Comparison of ENCODE assay signal across 8 cellular contexts in the genomic region with DNA sequence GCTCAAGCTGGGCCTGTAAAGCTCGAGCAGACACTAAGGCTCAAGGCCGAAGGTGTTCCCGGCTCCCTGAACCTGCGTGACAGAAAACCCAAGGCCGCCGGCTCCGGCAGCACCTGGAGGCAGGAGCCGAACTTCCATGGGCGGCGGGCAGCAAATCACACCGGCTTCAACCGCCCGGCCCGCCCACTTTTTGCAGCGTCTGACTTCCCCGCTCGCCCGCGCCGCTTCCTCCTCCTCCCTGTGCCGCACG. TPM values are rescaled to one million over a fixed set of nuclear protein-coding genes. Genes with fewer than 3 reads are reported as not detected.
DNase-seq lines count a peak whose midpoint lies in the region; ATAC-seq and TF ChIP-seq lines count a peak whose summit lies in the region.

No MANE protein-coding gene starts in this region.

- H3K4me2 ChIP-seq in GM23338 (peak overlapping the region; percentile 84), Loucy (ENCODE audit: low read depth, low read length, poor library complexity, severe bottlenecking) (peak overlapping the region; percentile 97)

- no CpG with 5 or more reads among the region's 22 CpGs for WGBS in suprapubic skin

- peaks cover 2% of the 10 kb centered on the region; the same call in 1 of the 3 replicates for H3K36me3 Mint-ChIP-seq in GM23338 (ENCODE audit: low read depth)

- peaks cover 33% of the 10 kb centered on the region for H3K79me2 ChIP-seq in GM23338 (replicated peaks; ENCODE audit: insufficient read depth)
- H3K79me2 ChIP-seq in Loucy (ENCODE audit: insufficient read depth, low read length): peaks cover 47% of the 10 kb centered on the region

- peaks cover 27% of the 10 kb centered on the region for H3K4me1 ChIP-seq in GM23338 (ENCODE audit: insufficient read depth)
- peaks cover 22% of the 10 kb centered on the region for H3K4me1 ChIP-seq in Loucy (ENCODE audit: insufficient read depth, low read length, poor library complexity, severe bottlenecking)
- H3K4me1 ChIP-seq in RWPE2 (ENCODE audit: insufficient read depth, poor library complexity, severe bottlenecking): peaks cover 20% of the 10 kb centered on the region
- peaks cover 21% of the 10 kb centered on the region for H3K4me1 ChIP-seq in suprapubic skin

- H3K9me3 ChIP-seq in Loucy (ENCODE audit: insufficient read depth, low read depth, low read length) (no peaks in the 10 kb centered on the region), RWPE2 (ENCODE audit: severe bottlenecking) (no peaks in the 10 kb centered on the region), suprapubic skin (no peaks in the 10 kb centered on the region)

- peaks cover 24% of the 10 kb centered on the region for H3K4me1 Mint-ChIP-seq in GM23338

- H4K20me1 ChIP-seq in GM23338 (replicated peaks; ENCODE audit: insufficient read depth): peaks cover 32% of the 10 kb centered on the region
- peaks cover 28% of the 10 kb centered on the region for H4K20me1 ChIP-seq in Loucy (ENCODE audit: insufficient read depth, low read length, poor library complexity, severe bottlenecking)

- H3K9me3 Mint-ChIP-seq in GM23338: no peaks in the 10 kb centered on the region

- TF ChIP-seq EP300 in suprapubic skin (IDR thresholded peaks at IDR 0.05): no peak

- DNase-seq in DMS114 treated with DMSO at 0.1 percent for 48 hours (lab: John Stamatoyannopoulos, UW; ENCODE audit: unreplicated experiment): peak; percentile 65
- DNase-seq in GM23338 (ENCODE audit: low spot score): peak; percentile 96
- DNase-seq in RWPE2 (ENCODE audit: low spot score): peak; percentile 93
- peak; percentile 52 to 82 (median 62) for DNase-seq in activated naive CD4-positive, alpha-beta T cell (lab: John Stamatoyannopoulos, UW)
- DNase-seq in germinal center (ENCODE audit: low spot score): peak; percentile 87
- peak in 40 of 56 donors; percentile 13 to 72 (median 48) for DNase-seq in nucleus accumbens (lab: John Stamatoyannopoulos, UW)
- peak; percentile 92 to 96 for DNase-seq in suprapubic skin (ENCODE audit: low spot score in 2 of 2)

- peaks cover 52% of the 10 kb centered on the region for H3K27me3 Mint-ChIP-seq in GM23338 (ENCODE audit: insufficient read depth, low read depth, poor library complexity)

- H3K27ac ChIP-seq in GM23338 (ENCODE audit: low read depth) (0 out of 2 replicates have a peak overlapping the region, but pooled peaks have one; percentile 50), RWPE2 (ENCODE audit: poor library complexity, severe bottlenecking) (peak overlapping the region; percentile 92), suprapubic skin (peak overlapping the region; percentile 97)

- peak overlapping the region; percentile 95 for H2AFZ ChIP-seq in GM23338
- peak overlapping the region; percentile 78 for H2AFZ ChIP-seq in Loucy (ENCODE audit: low read length)

- H3K4me3 ChIP-seq in GM23338: peak overlapping the region; percentile 57
- peak overlapping the region; percentile 73 for H3K4me3 ChIP-seq in Loucy (ENCODE audit: low read length, poor library complexity, severe bottlenecking)
- H3K4me3 ChIP-seq in RWPE2 (ENCODE audit: severe bottlenecking): peak overlapping the region; percentile 57
- H3K4me3 ChIP-seq in suprapubic skin: peak overlapping the region; percentile 89

- no peak for TF ChIP-seq CTCF in GM23338 (conservative IDR thresholded peaks at IDR 0.05; ENCODE audit: low read depth in 2 of 2)
- no peak for TF ChIP-seq CTCF in Loucy (conservative IDR thresholded peaks at IDR 0.05; ENCODE audit: low read length)
- no peak for TF ChIP-seq CTCF in RWPE2 (IDR thresholded peaks at IDR 0.05; ENCODE audit: poor library complexity, severe bottlenecking)
- TF ChIP-seq CTCF in suprapubic skin (IDR thresholded peaks at IDR 0.05): no peak

- no peak for TF ChIP-seq POLR2A in suprapubic skin (IDR thresholded peaks at IDR 0.05)

- ATAC-seq in GM23338: peak; percentile 81
- ATAC-seq in RWPE2 (ENCODE audit: low read depth): peak; percentile 85

- H3K9ac ChIP-seq in Loucy (ENCODE audit: low read depth, low read length, poor library complexity, severe bottlenecking): peak overlapping the region; percentile 85

- H3F3A ChIP-seq in GM23338 (replicated peaks; ENCODE audit: low read depth): peaks cover 16% of the 10 kb centered on the region
- H3F3A ChIP-seq in Loucy (ENCODE audit: low read depth): no peaks in the 10 kb centered on the region

- peaks cover 62% of the 10 kb centered on the region for H3K27me3 ChIP-seq in GM23338 (ENCODE audit: insufficient read depth)
- no peaks in the 10 kb centered on the region for H3K27me3 ChIP-seq in Loucy (ENCODE audit: insufficient read depth, low read length, poor library complexity, severe bottlenecking)
- no peaks in the 10 kb centered on the region for H3K27me3 ChIP-seq in RWPE2 (ENCODE audit: insufficient read depth, poor library complexity, severe bottlenecking)
- H3K27me3 ChIP-seq in suprapubic skin: no peaks in the 10 kb centered on the region

- no peaks in the 10 kb centered on the region for H3K36me3 ChIP-seq in GM23338 (ENCODE audit: insufficient read depth)
- H3K36me3 ChIP-seq in Loucy (ENCODE audit: insufficient read depth, low read length): no peaks in the 10 kb centered on the region
- peaks cover 10% of the 10 kb centered on the region for H3K36me3 ChIP-seq in RWPE2 (ENCODE audit: low read depth)
- no peaks in the 10 kb centered on the region for H3K36me3 ChIP-seq in suprapubic skin

- no peak overlapping the region for H3K27ac Mint-ChIP-seq in GM23338

- H3K9me2 ChIP-seq in GM23338 (ENCODE audit: insufficient read depth): no peaks in the 10 kb centered on the region
- H3K9me2 ChIP-seq in Loucy (replicated peaks; ENCODE audit: low read depth, low read length): no peaks in the 10 kb centered on the region

- H3K4me3 Mint-ChIP-seq in GM23338: peak overlapping the region; percentile 87

TF ChIP-seq in GM23338, 12 proteins besides CTCF, POLR2A, EP300 and RAD21 (continues in another document):
- TF ChIP-seq ZNF114 (CRISPR knock-in tag; IDR thresholded peaks at IDR 0.05) (no peak), ETS1 (IDR thresholded peaks at IDR 0.05) (no peak), JUNB (IDR thresholded peaks at IDR 0.05; ENCODE audit: unreplicated experiment) (no peak), STAT1 (IDR thresholded peaks at IDR 0.05; ENCODE audit: unreplicated experiment) (no peak), POLR2AphosphoS5 (IDR thresholded peaks at IDR 0.05; ENCODE audit: low read depth) (no peak), EZH2phosphoT487 (IDR thresholded peaks at IDR 0.05; ENCODE audit: unreplicated experiment) (no peak), EZH2 (IDR thresholded peaks at IDR 0.05; ENCODE audit: low read depth, unreplicated experiment) (no peak), ZNF331 (CRISPR knock-in tag; IDR thresholded peaks at IDR 0.05; ENCODE audit: low read depth) (no peak), CREB1 (CRISPR knock-in tag; IDR thresholded peaks at IDR 0.05; ENCODE audit: low read depth) (no peak)

RNA-seq across cellular contexts. Expression of gene NSD2, which starts 0.9 kb away (rescaled TPM):
- 69.6 and 84.4 TPM in 2 replicates for total RNA-seq in GM23338 (2014; rRNA removed; shearing (Covaris generic))
- polyA plus RNA-seq in GM23338 (2016; fragmentation: Nextera tagmentation; extraction: Ambion mirVana): 33.5 and 35.7 TPM in 2 replicates
- total RNA-seq in suprapubic skin: 10 to 100 TPM; 25.3 to 46.7 (median 27.4) TPM

RNA-seq across cellular contexts. Expression of gene LETM1, which starts 14.3 kb away (rescaled TPM):
- total RNA-seq in GM23338 (2014; rRNA removed; shearing (Covaris generic)): 64.9 and 68.9 TPM in 2 replicates
- 23.3 and 24.5 TPM in 2 replicates for polyA plus RNA-seq in GM23338 (2016; fragmentation: Nextera tagmentation; extraction: Ambion mirVana)
- 10 to 100 TPM; 64.0 to 73.5 (median 65.2) TPM for total RNA-seq in suprapubic skin

Comparison
In these comparisons a context has a peak if more than half of its experiments do, and no peak if none do; other contexts are left out.
1. Peak in every context shown above with its lines: DNase-seq, ATAC-seq, H3K4me3 ChIP-seq and H3K27ac ChIP-seq.